In genomic region chr1:56508523-56508983, GRCh38 we compare ENCODE assay signal across 11 cellular contexts.
DNase-seq lines count a peak whose midpoint lies in the region; ATAC-seq lines count a peak whose summit lies in the region.
"Had no signal": no experiment of that assay in that cellular context is flagged by ENCODE, and none has a peak within 500 bp of the region (broad histone marks: within the 10 kb centered on the region; RNA-seq: fewer than 3 reads in every experiment).

No MANE protein-coding gene starts in this region.

- DNase-seq in Daoy (ENCODE audit: low read depth) (peak; percentile 23), adipocyte (ENCODE audit: low read depth) (peak; percentile 49), left cardiac atrium (peak; percentile 72), posterior vena cava (ENCODE audit: low spot score) (peak; percentile 82), NK-92 (lab: John Stamatoyannopoulos, UW; ENCODE audit: unreplicated experiment) (no peak), medulla oblongata (ENCODE audit: extremely low spot score) (no peak)
- no peak for DNase-seq in central memory CD4-positive, alpha-beta T cell
- no peak for DNase-seq in CD8-positive, alpha-beta memory T cell
- DNase-seq: dermis blood vessel endothelial cell, H7, NCI-H446 had no signal

- H3K9ac ChIP-seq in adipocyte (ENCODE audit: low read length), result peak overlapping the region; percentile 39

- H3K27ac Mint-ChIP-seq in CD8-positive, alpha-beta memory T cell, result no peak overlapping the region

- peak; percentile 58 to 78 for ATAC-seq in left cardiac atrium

- no peaks in the 10 kb centered on the region for H3K4me1 Mint-ChIP-seq in CD8-positive, alpha-beta memory T cell

- POLR2A ChIA-PET in CD8-positive, alpha-beta memory T cell (lab: Charles Lee), result no interaction called here

- intact Hi-C loops in left cardiac atrium (cut with DNase I) (loop anchor here in 1 of 2 donors (10.0 kb wide), 1 partner anchor 66 kb away; the partner anchor contains the start of gene PLPP3), posterior vena cava (cut with DNase I) (no loop called here)

- peak overlapping the region; percentile 20 for H3K4me3 ChIP-seq in adipocyte (ENCODE audit: low read length)
- H3K4me3 ChIP-seq in CD8-positive, alpha-beta memory T cell (ENCODE audit: low read length), result no peak overlapping the region

- H3K27me3 ChIP-seq in adipocyte (replicated peaks; ENCODE audit: control insufficient read depth, insufficient read depth, low read length), result no peaks in the 10 kb centered on the region
- no peaks in the 10 kb centered on the region for H3K27me3 ChIP-seq in CD8-positive, alpha-beta memory T cell (ENCODE audit: insufficient read depth, low read length, poor library complexity, severe bottlenecking)

- no peaks in the 10 kb centered on the region for H3K36me3 Mint-ChIP-seq in CD8-positive, alpha-beta memory T cell

- no peaks in the 10 kb centered on the region for H3K9me3 ChIP-seq in adipocyte (ENCODE audit: control insufficient read depth, low read length)
- no peaks in the 10 kb centered on the region for H3K9me3 ChIP-seq in CD8-positive, alpha-beta memory T cell (ENCODE audit: low read length)

- H3K4me3 Mint-ChIP-seq in CD8-positive, alpha-beta memory T cell, result no peak overlapping the region

- H3K27ac ChIP-seq in CD8-positive, alpha-beta memory T cell (ENCODE audit: low read depth, low read length), result no peak overlapping the region

- no peaks in the 10 kb centered on the region for H3K27me3 Mint-ChIP-seq in CD8-positive, alpha-beta memory T cell

- peaks cover 0 to 6% (median 1%) of the 10 kb centered on the region in 5 donors for H3K9me3 Mint-ChIP-seq in CD8-positive, alpha-beta memory T cell

- peaks cover 61% of the 10 kb centered on the region for H3K4me1 ChIP-seq in adipocyte (ENCODE audit: control insufficient read depth, insufficient read depth, low read length)
- H3K4me1 ChIP-seq in CD8-positive, alpha-beta memory T cell (ENCODE audit: insufficient read depth, low read length), result no peaks in the 10 kb centered on the region

- H3K36me3 ChIP-seq in adipocyte (ENCODE audit: control insufficient read depth, insufficient read depth, low read length, severe bottlenecking), result peaks cover 98% of the 10 kb centered on the region
- H3K36me3 ChIP-seq in CD8-positive, alpha-beta memory T cell (ENCODE audit: insufficient read depth, low read length), result no peaks in the 10 kb centered on the region

- CTCF ChIA-PET in CD8-positive, alpha-beta memory T cell (lab: Charles Lee), result no interaction called here

Comparison
In these comparisons a context has a peak if more than half of its experiments do, and no peak if none do; other contexts are left out.
1. DNase-seq: peak in Daoy (single experiment), adipocyte (single experiment), left cardiac atrium (single experiment) and posterior vena cava (single experiment); none in NK-92 (single experiment), central memory CD4-positive, alpha-beta T cell (single experiment), CD8-positive, alpha-beta memory T cell (0 of 5) and medulla oblongata (single experiment).